Comparison of ENCODE assay signal across 20 cellular contexts in the genomic region with DNA sequence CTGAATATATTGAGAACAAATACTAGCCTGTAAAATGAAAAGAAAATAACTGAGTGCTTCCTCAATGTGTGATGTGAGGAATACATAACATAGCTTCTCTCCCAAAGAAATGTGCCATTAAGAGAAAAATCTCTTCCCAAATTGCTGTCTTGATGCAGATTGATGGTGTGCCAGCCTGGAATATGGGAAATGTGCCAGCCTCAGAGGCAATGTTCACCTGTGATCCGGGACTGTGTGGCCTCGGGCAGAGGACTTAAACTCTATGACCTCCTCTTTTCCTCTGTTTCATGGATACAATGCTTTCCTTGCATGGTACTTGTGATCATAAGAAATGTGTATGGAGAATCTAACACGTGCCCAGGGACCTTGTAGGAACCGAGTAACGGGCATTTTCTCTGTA.
"Had no signal": no experiment of that assay in that cellular context is flagged by ENCODE, and none has a peak within 500 bp of the region (broad histone marks: within the 10 kb centered on the region; RNA-seq: fewer than 3 reads in every experiment).

No MANE protein-coding gene starts in this region.

- H3K9me2 ChIP-seq: SK-N-SH had no signal

- ATAC-seq: Panc1, PC-3 had no signal

- H3K27ac ChIP-seq: RWPE1 had no signal

- H3K9me3 ChIP-seq: SK-N-SH had no signal

- DNase-seq: KBM-7; MV-4-11; NCI-H1048; NCI-H1436; NCI-H187; NCI-H2029; NCI-H2081 treated with DMSO at 0.1 percent for 48 hours; NCI-H2171; NCI-H226; NCI-H446 treated with DMSO at 0.1 percent for 48 hours; NCI-H510A treated with DMSO at 0.1 percent for 48 hours; NCI-H526; NCI-H748 treated with DMSO at 0.1 percent for 48 hours; NK-92 treated with Interleukin-12 subunit alpha and Interleukin-12 subunit beta, amount 100 ng/mL, for 24 hours; PC-3; SHP77; SK-N-SH; SW 1271 had no signal

- H3K4me2 ChIP-seq: SK-N-SH had no signal
